1 cellular context compared by ENCODE assay signal in the genomic region with DNA sequence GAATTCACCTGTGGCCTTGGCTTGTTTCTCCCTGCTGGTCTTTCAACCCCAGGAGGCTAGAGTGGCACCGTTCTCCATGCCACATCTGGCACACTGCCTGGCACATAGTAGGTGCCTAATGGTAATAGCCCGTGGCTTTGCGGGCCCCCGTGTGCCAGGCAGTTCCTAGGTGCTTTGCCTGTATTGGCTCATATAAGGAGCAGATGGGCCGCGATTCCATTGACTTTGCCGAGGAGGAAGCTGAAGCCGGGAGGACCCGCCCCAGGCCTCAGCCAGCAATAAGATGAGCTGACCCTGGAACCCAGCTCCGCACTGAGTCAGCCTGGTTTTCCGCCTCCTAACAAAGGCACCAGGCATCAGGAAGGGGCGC.
TF ChIP-seq lines count a peak whose summit lies in the region.

No MANE protein-coding gene starts in this region.

TF ChIP-seq in H1, 55 proteins besides CTCF, POLR2A, EP300 and RAD21:
- TF ChIP-seq GABPA (IDR thresholded peaks at IDR 0.05; ENCODE audit: borderline replicate concordance, insufficient read depth, low read length) (no peak), SP2 (IDR thresholded peaks at IDR 0.05; ENCODE audit: low read length) (no peak), PHF8 (conservative IDR thresholded peaks at IDR 0.05; ENCODE audit: low read depth, low read length) (no peak), SIX5 (IDR thresholded peaks at IDR 0.05; ENCODE audit: low read depth, low read length) (no peak), ASH2L (IDR thresholded peaks at IDR 0.05; ENCODE audit: low read length) (no peak), CTBP2 (IDR thresholded peaks at IDR 0.05; ENCODE audit: borderline replicate concordance, insufficient read depth, insufficient read length, low read length) (no peak), POLR2AphosphoS5 (IDR thresholded peaks at IDR 0.05; ENCODE audit: low read depth, low read length) (no peak), CREB1 (IDR thresholded peaks at IDR 0.05) (no peak), EGR1 (IDR thresholded peaks at IDR 0.05; ENCODE audit: borderline replicate concordance, low read depth, low read length) (no peak), CHD7 (IDR thresholded peaks at IDR 0.05; ENCODE audit: insufficient replicate concordance, low read length) (no peak)
